27 cellular contexts compared by ENCODE assay signal in the genomic region with DNA sequence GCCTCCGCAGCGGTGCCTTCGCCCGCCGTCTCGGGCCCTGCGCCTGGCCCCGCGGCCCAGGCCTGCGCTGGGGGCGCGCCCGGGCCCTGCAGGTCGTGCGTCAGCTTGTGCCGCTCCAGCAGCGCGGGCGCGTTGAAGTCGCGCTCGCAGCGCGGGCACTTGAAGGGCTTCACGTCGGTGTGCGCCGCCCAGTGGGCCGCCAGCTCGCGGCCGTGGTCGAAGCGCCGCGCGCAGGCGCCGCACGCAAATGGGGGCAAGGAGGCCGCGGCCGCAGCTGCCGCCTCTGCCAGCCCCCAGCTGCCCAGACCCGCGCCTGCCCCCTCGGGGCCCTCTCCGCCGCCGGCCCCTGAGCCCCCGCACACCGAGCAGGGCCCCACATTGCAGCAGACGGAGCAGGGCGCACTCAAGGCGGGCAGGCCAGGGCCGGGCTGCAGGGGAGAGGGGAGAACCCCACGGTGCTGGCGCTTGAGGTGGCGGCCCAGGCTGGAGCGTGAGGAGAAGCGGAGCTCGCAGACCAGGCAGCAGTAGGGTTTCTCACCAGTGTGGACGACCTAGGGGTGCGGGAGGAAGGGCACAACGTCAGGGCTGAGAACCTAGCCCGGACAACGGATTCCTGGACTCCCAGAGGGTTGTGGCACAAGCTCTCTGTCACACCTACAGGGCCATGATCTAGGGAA. TPM values are rescaled to one million over a fixed set of nuclear protein-coding genes. Genes with fewer than 3 reads are reported as not detected.
DNase-seq lines count a peak whose midpoint lies in the region; ATAC-seq, FAIRE-seq and TF ChIP-seq lines count a peak whose summit lies in the region.
"Had no signal": no experiment of that assay in that cellular context is flagged by ENCODE, and none has a peak within 500 bp of the region (broad histone marks: within the 10 kb centered on the region; RNA-seq: fewer than 3 reads in every experiment).

No MANE protein-coding gene starts in this region.

- H3K27ac ChIP-seq in H1 (ENCODE audit: low read depth, low read length), result no peak overlapping the region
- no peak overlapping the region for H3K27ac ChIP-seq in neural progenitor cell
- H3K27ac ChIP-seq in uterus, result no peak overlapping the region
- H3K27ac ChIP-seq: 22Rv1, C4-2B had no signal

- H3K4me2 ChIP-seq in H1 (ENCODE audit: insufficient read depth in 1 of 2, low read depth in 2 of 2, low read length in 2 of 2) (peak overlapping the region; percentile 59 to 74), neural progenitor cell (no peak overlapping the region)

- no peak overlapping the region for H4K91ac ChIP-seq in H1 (replicated peaks; ENCODE audit: insufficient read length, low read length)

- peaks cover 40% of the 10 kb centered on the region for H3F3A ChIP-seq in neural progenitor cell (ENCODE audit: low read depth)

- H3K9me3 Mint-ChIP-seq in activated naive CD8-positive, alpha-beta T cell treated with anti-CD3 and anti-CD28 coated beads for 36 hours, result no peaks in the 10 kb centered on the region
- no peaks in the 10 kb centered on the region for H3K9me3 Mint-ChIP-seq in activated naive CD8-positive, alpha-beta T cell treated with anti-CD3 and anti-CD28 coated beads, Interleukin-2, amount 50 U/mL, for 24 hours
- peaks cover 5% of the 10 kb centered on the region for H3K9me3 Mint-ChIP-seq in neural progenitor cell
- H3K9me3 Mint-ChIP-seq: CD8-positive, alpha-beta T cell had no signal

- peaks cover 29% of the 10 kb centered on the region for H3K36me3 Mint-ChIP-seq in activated naive CD8-positive, alpha-beta T cell treated with anti-CD3 and anti-CD28 coated beads for 36 hours
- H3K36me3 Mint-ChIP-seq in activated naive CD8-positive, alpha-beta T cell treated with anti-CD3 and anti-CD28 coated beads, Interleukin-2, amount 50 U/mL, for 24 hours (ENCODE audit: low read depth), result peaks cover 34% of the 10 kb centered on the region
- H3K36me3 Mint-ChIP-seq in neural progenitor cell, result peaks cover 40% of the 10 kb centered on the region

- H3K79me2 ChIP-seq in H1 (ENCODE audit: control insufficient read depth in 1 of 2, insufficient read depth in 2 of 2, low read length in 2 of 2) (no peaks in the 10 kb centered on the region), neural progenitor cell (ENCODE audit: low read depth) (peaks cover 14% of the 10 kb centered on the region)

- H4K5ac ChIP-seq in H1 (ENCODE audit: insufficient read length, low read depth, low read length), result no peak overlapping the region

- no peak overlapping the region for H3K56ac ChIP-seq in H1 (replicated peaks; ENCODE audit: insufficient read length, low read depth, low read length)

- H4K20me1 ChIP-seq in H1 (replicated peaks in 1 of 2; ENCODE audit: control insufficient read depth in 1 of 2, insufficient read depth in 2 of 2, low read length in 2 of 2) (peaks cover 0 to 2% of the 10 kb centered on the region in 2 experiments), neural progenitor cell (ENCODE audit: low read depth) (no peaks in the 10 kb centered on the region)

- H3K4me3 Mint-ChIP-seq in activated naive CD8-positive, alpha-beta T cell treated with anti-CD3 and anti-CD28 coated beads for 36 hours, result no peak overlapping the region
- H3K4me3 Mint-ChIP-seq in activated naive CD8-positive, alpha-beta T cell treated with anti-CD3 and anti-CD28 coated beads, Interleukin-2, amount 50 U/mL, for 24 hours, result no peak overlapping the region
- no peak overlapping the region for H3K4me3 Mint-ChIP-seq in neural progenitor cell
- H3K4me3 Mint-ChIP-seq: B cell; CD8-positive, alpha-beta T cell had no signal

- no peak overlapping the region for H2BK12ac ChIP-seq in H1 (ENCODE audit: low read depth, low read length)

- H3K14ac ChIP-seq in H1 (ENCODE audit: insufficient read length), result no peak overlapping the region

- H3K4me1 ChIP-seq in H1 (replicated peaks in 1 of 4; ENCODE audit: control insufficient read depth in 3 of 4, insufficient read depth in 4 of 4, low read length in 3 of 4), result peaks cover 0 to 9% (median 3%) of the 10 kb centered on the region in 4 experiments; a peak in 4 of 7 replicates
- H3K4me1 ChIP-seq in neural progenitor cell, result peaks cover 19% of the 10 kb centered on the region
- H3K4me1 ChIP-seq in uterus, result no peaks in the 10 kb centered on the region
- H3K4me1 ChIP-seq: Caco-2 had no signal

- H3K9me3 ChIP-seq in H1 (ENCODE audit: insufficient read depth in 2 of 2, low read depth in 1 of 2, low read length in 1 of 2) (no peaks in the 10 kb centered on the region), neural progenitor cell (ENCODE audit: low read depth) (no peaks in the 10 kb centered on the region), uterus (no peaks in the 10 kb centered on the region)
- H3K9me3 ChIP-seq: Caco-2 had no signal

- intact Hi-C loops in uterus (cut with DNase I; ENCODE audit: low total_unique reads), result no loop called here

- DNase-seq in activated naive CD8-positive, alpha-beta T cell treated with anti-CD3 and anti-CD28 coated beads for 36 hours, result no peak
- no peak for DNase-seq in activated naive CD8-positive, alpha-beta T cell treated with anti-CD3 and anti-CD28 coated beads, Interleukin-2, amount 50 U/mL, for 24 hours
- DNase-seq in H1 (ENCODE audit: low read depth in 1 of 2, low spot score in 2 of 2) (no peak), neural progenitor cell (ENCODE audit: low spot score) (no peak), NCI-H1105 (lab: John Stamatoyannopoulos, UW) (no peak), uterus (no peak)
- DNase-seq: Caco-2; CD8-positive, alpha-beta T cell; GDM1; Kasumi-1; MV-4-11; NCI-H1105 treated with DMSO at 0.1 percent for 48 hours; NCI-H146; NCI-H1930; NCI-H2107; NCI-H446; NCI-H524 treated with DMSO at 0.1 percent for 48 hours; NCI-H774; PC-3; SHP77 had no signal

- no peaks in the 10 kb centered on the region for H3K27me3 Mint-ChIP-seq in activated naive CD8-positive, alpha-beta T cell treated with anti-CD3 and anti-CD28 coated beads for 36 hours
- H3K27me3 Mint-ChIP-seq in activated naive CD8-positive, alpha-beta T cell treated with anti-CD3 and anti-CD28 coated beads, Interleukin-2, amount 50 U/mL, for 24 hours, result no peaks in the 10 kb centered on the region
- H3K27me3 Mint-ChIP-seq in neural progenitor cell (ENCODE audit: insufficient read depth, low read depth), result peaks cover 2% of the 10 kb centered on the region
- H3K27me3 Mint-ChIP-seq: B cell had no signal

- no peak overlapping the region for H2BK15ac ChIP-seq in H1 (ENCODE audit: low read length)

- TF ChIP-seq CTCF in H1 (IDR thresholded peaks at IDR 0.05; ENCODE audit: control extremely low read depth in 1 of 3, insufficient read depth in 1 of 3, low read depth in 1 of 3, low read length in 3 of 3) (no peak), neural progenitor cell (IDR thresholded peaks at IDR 0.05) (no peak), uterus (IDR thresholded peaks at IDR 0.05) (no peak)

- H3K23me2 ChIP-seq in H1 (ENCODE audit: low read depth, low read length), result no peaks in the 10 kb centered on the region; the same call in 1 of the 2 replicates

- H3K9ac ChIP-seq in H1 (replicated peaks in 1 of 4; ENCODE audit: extremely low read depth in 1 of 4, low read depth in 3 of 4, low read length in 3 of 4) (no peak overlapping the region; a peak in 1 of 7 replicates), neural progenitor cell (no peak overlapping the region)

- H2BK20ac ChIP-seq in H1 (ENCODE audit: low read length), result no peak overlapping the region

- H3K4me3 ChIP-seq in H1 (ENCODE audit: extremely low read depth in 1 of 4, insufficient read depth in 2 of 4, low read depth in 3 of 4, low read length in 4 of 4) (peak overlapping the region in 2 of 4 experiments; percentile 5 to 48; a peak in 3 of 8 replicates), neural progenitor cell (no peak overlapping the region), uterus (no peak overlapping the region)
- H3K4me3 ChIP-seq: GM12878 had no signal

- TF ChIP-seq POLR2A in H1 (IDR thresholded peaks at IDR 0.05; ENCODE audit: control extremely low read depth in 1 of 2, low read depth in 2 of 2, low read length in 2 of 2), result no peak
- TF ChIP-seq POLR2A in uterus (IDR thresholded peaks at IDR 0.05), result no peak

- H2BK120ac ChIP-seq in H1 (replicated peaks; ENCODE audit: low read depth, low read length), result no peak overlapping the region

- H3K27ac Mint-ChIP-seq in activated naive CD8-positive, alpha-beta T cell treated with anti-CD3 and anti-CD28 coated beads for 36 hours, result peak overlapping the region; percentile 28
- no peak overlapping the region for H3K27ac Mint-ChIP-seq in activated naive CD8-positive, alpha-beta T cell treated with anti-CD3 and anti-CD28 coated beads, Interleukin-2, amount 50 U/mL, for 24 hours
- H3K27ac Mint-ChIP-seq in neural progenitor cell, result peak overlapping the region; percentile 81
- H3K27ac Mint-ChIP-seq: B cell; CD8-positive, alpha-beta T cell had no signal

- no peak for ATAC-seq in activated naive CD8-positive, alpha-beta T cell treated with anti-CD3 and anti-CD28 coated beads, Interleukin-2, amount 50 U/mL, for 24 hours
- ATAC-seq in GM19351 (IDR thresholded peaks at IDR 0.05; ENCODE audit: unreplicated experiment), result no peak
- ATAC-seq: CD8-positive, alpha-beta T cell; GM12878; HepG2; PC-3 had no signal

- CTCF ChIA-PET in H1 (lab: Charles Lee; ENCODE audit: partially characterized antibody), result interaction anchor here (0.5 to 3.4 kb wide), 5 partner anchors 11 to 1206 kb away, joined by 3 to 12 read pairs (median 3); a partner anchor contains a TSS

- H3K4me1 Mint-ChIP-seq in activated naive CD8-positive, alpha-beta T cell treated with anti-CD3 and anti-CD28 coated beads for 36 hours, result peaks cover 4% of the 10 kb centered on the region
- peaks cover 7% of the 10 kb centered on the region for H3K4me1 Mint-ChIP-seq in activated naive CD8-positive, alpha-beta T cell treated with anti-CD3 and anti-CD28 coated beads, Interleukin-2, amount 50 U/mL, for 24 hours
- peaks cover 33% of the 10 kb centered on the region for H3K4me1 Mint-ChIP-seq in neural progenitor cell

- POLR2A ChIA-PET in H1 (lab: Charles Lee; ENCODE audit: partially characterized antibody), result interaction anchor here (0.6 to 2.7 kb wide), 6 partner anchors 11 to 201 kb away, joined by 3 to 18 read pairs (median 6); a partner anchor contains a TSS

- H2AFZ ChIP-seq in H1 (ENCODE audit: low read length), result no peak overlapping the region
- no peak overlapping the region for H2AFZ ChIP-seq in neural progenitor cell (replicated peaks)

- peaks cover 0 to 10% (median 8%) of the 10 kb centered on the region in 4 experiments; a peak in 3 of 8 replicates for H3K36me3 ChIP-seq in H1 (ENCODE audit: control insufficient read depth in 2 of 4, insufficient read depth in 4 of 4, low read length in 3 of 4)
- peaks cover 17% of the 10 kb centered on the region for H3K36me3 ChIP-seq in neural progenitor cell
- no peaks in the 10 kb centered on the region for H3K36me3 ChIP-seq in uterus

- no peak overlapping the region for H3K4ac ChIP-seq in H1 (replicated peaks; ENCODE audit: insufficient read length, low read depth, low read length)

- TF ChIP-seq EP300 in H1 (IDR thresholded peaks at IDR 0.05; ENCODE audit: borderline replicate concordance in 1 of 2, low read depth in 2 of 2, low read length in 2 of 2), result no peak

- H3K27me3 ChIP-seq in H1 (replicated peaks in 1 of 4; ENCODE audit: control insufficient read depth in 3 of 4, extremely low read depth in 1 of 4, insufficient read depth in 3 of 4, low read length in 3 of 4), result peaks cover 0 to 2% (median 0%) of the 10 kb centered on the region in 4 experiments; a peak in 1 of 7 replicates
- H3K27me3 ChIP-seq in neural progenitor cell, result no peaks in the 10 kb centered on the region
- no peaks in the 10 kb centered on the region for H3K27me3 ChIP-seq in uterus

- peak overlapping the region; percentile 62 for H4K8ac ChIP-seq in H1 (ENCODE audit: extremely low read depth, insufficient read depth, low read length)

- no peaks in the 10 kb centered on the region; the same call in 1 of the 2 replicates for H3K79me1 ChIP-seq in H1 (ENCODE audit: low read depth, low read length)

- H3K23ac ChIP-seq in H1 (ENCODE audit: insufficient read length), result no peak overlapping the region

- WGBS in H1 (ENCODE audit: extremely low coverage in 1 of 2, insufficient coverage in 1 of 2, insufficient read length in 1 of 2, insufficient replicate concordance in 2 of 2, low coverage in 1 of 2, low lambda C conversion rate in 2 of 2, missing lambda C conversion rate in 1 of 2), 2 experiments, result 64% methylated on average over 61 of the region's 68 CpGs; no CpG with 5 or more reads in 1 of the 2 experiments

- no peak for FAIRE-seq in H1 (lab: Jason Lieb, UNC)
- FAIRE-seq: GM12878, H54, HepG2 had no signal

- no peak overlapping the region for H2AK5ac ChIP-seq in H1 (ENCODE audit: low read depth, low read length)

- H3K18ac ChIP-seq in H1 (ENCODE audit: extremely low read depth, low read length), result no peak overlapping the region

- no peak overlapping the region for H2BK5ac ChIP-seq in H1 (ENCODE audit: low read depth, low read length)

- TF ChIP-seq RAD21 in H1 (IDR thresholded peaks at IDR 0.05 in 1 of 2, conservative IDR thresholded peaks at IDR 0.05 in 1 of 2; ENCODE audit: low read depth in 2 of 2, low read length in 2 of 2), result no peak

RNA-seq across cellular contexts. Expression of a gene that starts 6.1 kb away (rescaled TPM):
- total RNA-seq in activated naive CD8-positive, alpha-beta T cell treated with anti-CD3 and anti-CD28 coated beads for 36 hours, result 10 to 100 TPM; 19.8 to 20.7 TPM
- total RNA-seq in H1 (2021; fragmentation: NEBNext Ultra II Directional; extraction: Animal tissue kit (Norgen Biotek cat#: 25700)), result 17.6 and 18.5 TPM in 2 replicates
- 9.1 and 13.0 TPM in 2 replicates for polyA plus RNA-seq in H1 (2011; rRNA removed)
- 9.1 TPM for polyA plus RNA-seq in H1 (2011; cell fraction: cytosol; rRNA removed)
- 14.5 TPM for polyA plus RNA-seq in H1 (2011; cell fraction: nucleus; rRNA removed)
- 12.0 to 16.3 TPM (median 15.0 TPM) in 4 replicates for polyA plus RNA-seq in H1 (2012, experiment 1 of 2)
- polyA plus RNA-seq in H1 (2012, experiment 2 of 2), result 12.9 TPM
- 11.5 TPM for polyA plus RNA-seq in H1 (2013, experiment 1 of 2)
- 11.4 TPM for polyA plus RNA-seq in H1 (2013, experiment 2 of 2)
- polyA minus RNA-seq in H1 (2011; rRNA and poly(A)+ RNA removed), result 4.7 and 6.3 TPM in 2 replicates
- 7.6 TPM for polyA minus RNA-seq in H1 (2011; cell fraction: cytosol; rRNA and poly(A)+ RNA removed)
- polyA minus RNA-seq in H1 (2011; cell fraction: nucleus; rRNA and poly(A)+ RNA removed), result 6.5 TPM
- total RNA-seq in neural progenitor cell (ENCODE audit: low replicate concordance) (4.8 and 10.8 TPM in 2 replicates), uterus (10 to 100 TPM in 1 of 4 donors, 1 to 10 TPM in 1, under 1 TPM in 2; 0.26 to 19.3 (median 2.4) TPM)

RNA-seq across cellular contexts. Expression of a gene that starts 6.9 kb away (rescaled TPM):
- total RNA-seq in activated naive CD8-positive, alpha-beta T cell treated with anti-CD3 and anti-CD28 coated beads for 36 hours, result 10 to 100 TPM; 10.8 to 11.5 TPM
- 4.7 and 5.4 TPM in 2 replicates for total RNA-seq in H1 (2021; fragmentation: NEBNext Ultra II Directional; extraction: Animal tissue kit (Norgen Biotek cat#: 25700))
- 4.4 and 7.0 TPM in 2 replicates for polyA plus RNA-seq in H1 (2011; rRNA removed)
- polyA plus RNA-seq in H1 (2011; cell fraction: cytosol; rRNA removed), result 3.9 TPM
- 7.3 TPM for polyA plus RNA-seq in H1 (2011; cell fraction: nucleus; rRNA removed)
- polyA plus RNA-seq in H1 (2012, experiment 1 of 2), result 1.3 to 4.2 TPM (median 3.6 TPM) in 4 replicates
- 2.7 TPM for polyA plus RNA-seq in H1 (2012, experiment 2 of 2)
- polyA plus RNA-seq in H1 (2013, experiment 1 of 2), result 2.8 TPM
- 3.4 TPM for polyA plus RNA-seq in H1 (2013, experiment 2 of 2)
- polyA minus RNA-seq in H1 (2011; rRNA and poly(A)+ RNA removed), result 0.73 and 0.79 TPM in 2 replicates
- polyA minus RNA-seq in H1 (2011; cell fraction: cytosol; rRNA and poly(A)+ RNA removed), result 4.3 TPM
- polyA minus RNA-seq in H1 (2011; cell fraction: nucleus; rRNA and poly(A)+ RNA removed), result 6.0 TPM
- total RNA-seq in neural progenitor cell (ENCODE audit: low replicate concordance), result 3.2 and 5.4 TPM in 2 replicates
- total RNA-seq in uterus, result 10 to 100 TPM in 3 of 4 donors, 1 to 10 TPM in 1; 5.4 to 20.4 (median 14.6) TPM

RNA-seq across cellular contexts. Expression of a gene that starts 12.2 kb away (rescaled TPM):
- total RNA-seq in activated naive CD8-positive, alpha-beta T cell treated with anti-CD3 and anti-CD28 coated beads for 36 hours, result 10 to 100 TPM; 10.5 to 10.7 TPM
- 13.6 and 14.6 TPM in 2 replicates for total RNA-seq in H1 (2021; fragmentation: NEBNext Ultra II Directional; extraction: Animal tissue kit (Norgen Biotek cat#: 25700))
- polyA plus RNA-seq in H1 (2011; rRNA removed), result 3.5 and 5.9 TPM in 2 replicates
- polyA plus RNA-seq in H1 (2011; cell fraction: cytosol; rRNA removed), result 3.2 TPM
- polyA plus RNA-seq in H1 (2011; cell fraction: nucleus; rRNA removed), result 5.2 TPM
- polyA plus RNA-seq in H1 (2012, experiment 1 of 2), result 4.2 to 8.5 TPM (median 7.3 TPM) in 4 replicates
- 3.5 TPM for polyA plus RNA-seq in H1 (2012, experiment 2 of 2)
- polyA plus RNA-seq in H1 (2013, experiment 1 of 2), result 8.2 TPM
- 8.3 TPM for polyA plus RNA-seq in H1 (2013, experiment 2 of 2)
- 0.49 and 1.1 TPM in 2 replicates for polyA minus RNA-seq in H1 (2011; rRNA and poly(A)+ RNA removed)
- 6.8 TPM for polyA minus RNA-seq in H1 (2011; cell fraction: cytosol; rRNA and poly(A)+ RNA removed)
- 5.9 TPM for polyA minus RNA-seq in H1 (2011; cell fraction: nucleus; rRNA and poly(A)+ RNA removed)
- 0.49 and 4.5 TPM in 2 replicates for total RNA-seq in neural progenitor cell (ENCODE audit: low replicate concordance)
- total RNA-seq in uterus, result 10 to 100 TPM in 1 of 4 donors, 1 to 10 TPM in 2, not detected in 1; 2.0 to 24.2 (median 3.2) TPM

RNA-seq across cellular contexts. Expression of a gene that starts 12.6 kb away (rescaled TPM):
- total RNA-seq in activated naive CD8-positive, alpha-beta T cell treated with anti-CD3 and anti-CD28 coated beads for 36 hours, result 1 to 10 TPM; 5.5 to 6.1 TPM
- 18.9 and 19.0 TPM in 2 replicates for total RNA-seq in H1 (2021; fragmentation: NEBNext Ultra II Directional; extraction: Animal tissue kit (Norgen Biotek cat#: 25700))
- 10.0 and 16.4 TPM in 2 replicates for polyA plus RNA-seq in H1 (2011; rRNA removed)
- 10.7 TPM for polyA plus RNA-seq in H1 (2011; cell fraction: cytosol; rRNA removed)
- 17.3 TPM for polyA plus RNA-seq in H1 (2011; cell fraction: nucleus; rRNA removed)
- 9.1 to 16.9 TPM (median 15.6 TPM) in 4 replicates for polyA plus RNA-seq in H1 (2012, experiment 1 of 2)
- polyA plus RNA-seq in H1 (2012, experiment 2 of 2), result 7.5 TPM
- polyA plus RNA-seq in H1 (2013, experiment 1 of 2), result 22.8 TPM
- polyA plus RNA-seq in H1 (2013, experiment 2 of 2), result 19.2 TPM
- polyA minus RNA-seq in H1 (2011; rRNA and poly(A)+ RNA removed), result 2.1 and 4.3 TPM in 2 replicates
- 9.6 TPM for polyA minus RNA-seq in H1 (2011; cell fraction: cytosol; rRNA and poly(A)+ RNA removed)
- 14.9 TPM for polyA minus RNA-seq in H1 (2011; cell fraction: nucleus; rRNA and poly(A)+ RNA removed)
- total RNA-seq in neural progenitor cell (ENCODE audit: low replicate concordance), result 2.1 and 15.2 TPM in 2 replicates
- 10 to 100 TPM in 1 of 4 donors, 1 to 10 TPM in 1, not detected in 2; 4.4 to 21.9 TPM for total RNA-seq in uterus

RNA-seq across cellular contexts. Expression of a gene that starts 31.1 kb away (rescaled TPM):
- total RNA-seq in activated naive CD8-positive, alpha-beta T cell treated with anti-CD3 and anti-CD28 coated beads for 36 hours, result 1 to 10 TPM; 3.7 to 3.9 TPM
- total RNA-seq in H1 (2021; fragmentation: NEBNext Ultra II Directional; extraction: Animal tissue kit (Norgen Biotek cat#: 25700)), result 8.0 and 8.6 TPM in 2 replicates
- polyA plus RNA-seq in H1 (2011; rRNA removed), result 6.5 and 9.8 TPM in 2 replicates
- polyA plus RNA-seq in H1 (2011; cell fraction: cytosol; rRNA removed), result 7.1 TPM
- polyA plus RNA-seq in H1 (2011; cell fraction: nucleus; rRNA removed), result 25.5 TPM
- polyA plus RNA-seq in H1 (2012, experiment 1 of 2), result 7.0 to 11.1 TPM (median 10.1 TPM) in 4 replicates
- 8.3 TPM for polyA plus RNA-seq in H1 (2012, experiment 2 of 2)
- polyA plus RNA-seq in H1 (2013, experiment 1 of 2), result 3.9 TPM
- 3.9 TPM for polyA plus RNA-seq in H1 (2013, experiment 2 of 2)
- 5.2 and 8.4 TPM in 2 replicates for polyA minus RNA-seq in H1 (2011; rRNA and poly(A)+ RNA removed)
- polyA minus RNA-seq in H1 (2011; cell fraction: cytosol; rRNA and poly(A)+ RNA removed), result 5.8 TPM
- polyA minus RNA-seq in H1 (2011; cell fraction: nucleus; rRNA and poly(A)+ RNA removed), result 8.9 TPM
- 3.9 and 12.5 TPM in 2 replicates for total RNA-seq in neural progenitor cell (ENCODE audit: low replicate concordance)
- 1 to 10 TPM; 4.1 to 9.6 (median 7.4) TPM for total RNA-seq in uterus
